In genomic region chr17:54891176-54891821, GRCh38 we compare ENCODE assay signal across 8 cellular contexts. TPM values are rescaled to one million over a fixed set of nuclear protein-coding genes. Genes with fewer than 3 reads are reported as not detected.
DNase-seq lines count a peak whose midpoint lies in the region; ATAC-seq, FAIRE-seq and TF ChIP-seq lines count a peak whose summit lies in the region.

No MANE protein-coding gene starts in this region.

- intact Hi-C loops in K562 (cut with micrococcal nuclease) (loop anchor here (5.0 kb wide), 1 partner anchor 134 kb away; no protein-coding TSS in a partner anchor), ascending aorta (cut with DNase I) (no loop called here)

- H3K36me3 ChIP-seq in K562 (ENCODE audit: control insufficient read depth, insufficient read depth, low read length) = no peaks in the 10 kb centered on the region
- H3K36me3 ChIP-seq in ascending aorta = no peaks in the 10 kb centered on the region

- H3K4me1 ChIP-seq in K562 (replicated peaks in 1 of 2; ENCODE audit: control insufficient read depth in 2 of 2, insufficient read depth in 2 of 2, low read length in 2 of 2) = no peaks in the 10 kb centered on the region; a peak in 3 of 5 replicates
- H3K4me1 ChIP-seq in ascending aorta = no peaks in the 10 kb centered on the region

- H3K27ac ChIP-seq in K562 (ENCODE audit: extremely low read depth, low read depth, low read length) (no peak overlapping the region), ascending aorta (no peak overlapping the region)

- H3K9ac ChIP-seq in K562 (ENCODE audit: insufficient read depth in 1 of 2, low read depth in 2 of 2, low read length in 2 of 2) = no peak overlapping the region

- no peaks in the 10 kb centered on the region for H3K9me1 ChIP-seq in K562 (ENCODE audit: control insufficient read depth, insufficient read depth, low read length)

- in situ Hi-C loops in K562 (cut with MboI) = no loop called here

- TF ChIP-seq RAD21 in K562 (CRISPR knock-in tag; conservative IDR thresholded peaks at IDR 0.05 in 1 of 2, IDR thresholded peaks at IDR 0.05 in 1 of 2) = peak; percentile 91 to 92

- no peaks in the 10 kb centered on the region for H3K79me2 ChIP-seq in K562 (ENCODE audit: control insufficient read depth, insufficient read depth, low read length)

- BruUV-seq in K562 (replicated peaks; lab: Mats Ljungman, UMichigan) = no TSS peak

- no peak overlapping the region for H3K4me3 ChIP-seq in K562
- H3K4me3 ChIP-seq in ascending aorta = no peak overlapping the region

- H3K27me3 ChIP-seq in K562 (ENCODE audit: control insufficient read depth in 2 of 2, insufficient read depth in 2 of 2, low read length in 2 of 2) (no peaks in the 10 kb centered on the region), ascending aorta (no peaks in the 10 kb centered on the region)

- no peak overlapping the region for H3K4me2 ChIP-seq in K562 (ENCODE audit: insufficient read depth, low read length)

- FAIRE-seq in K562 (lab: Jason Lieb, UNC) = peak; percentile 69

- H3K9me3 ChIP-seq in K562 (replicated peaks; ENCODE audit: control insufficient read depth, insufficient read depth, low read depth, low read length) (no peaks in the 10 kb centered on the region), ascending aorta (no peaks in the 10 kb centered on the region)

- TF ChIP-seq POLR2A in K562 (conservative IDR thresholded peaks at IDR 0.05) = no peak

- CTCF ChIA-PET in HEK293T (lab: Yijun Ruan, JAX) (no interaction called here), K562 (lab: Yijun Ruan, JAX; ENCODE audit: low intra/inter-chr PET ratio) (interaction anchor here (0.6 to 0.7 kb wide), 3 partner anchors 181 to 1859 kb away, joined by 3 to 4 read pairs (median 3); no protein-coding TSS in a partner anchor)

- H2AFZ ChIP-seq in K562 (ENCODE audit: low read depth, low read length) = no peak overlapping the region

- TF ChIP-seq EP300 in K562 (IDR thresholded peaks at IDR 0.05; ENCODE audit: low read length) = no peak

- 0% methylated on average over 1 of the region's 1 CpG for WGBS in K562 (ENCODE audit: insufficient coverage, low coverage, missing lambda C conversion rate)

- no peaks in the 10 kb centered on the region for H4K20me1 ChIP-seq in K562 (replicated peaks; ENCODE audit: control insufficient read depth, insufficient read depth, low read length)

- peak; percentile 21 for DNase-seq in COR-L47 (lab: John Stamatoyannopoulos, UW)
- peak; percentile 47 for DNase-seq in HEK293T (ENCODE audit: extremely low spot score)
- DNase-seq in NCI-H446 (lab: John Stamatoyannopoulos, UW) = peak; percentile 38 to 66
- peak; percentile 72 to 77 (median 74) for DNase-seq in K562 (ENCODE audit: extremely low read depth in 1 of 4, low spot score in 3 of 4)
- peak; percentile 73 for DNase-seq in kidney glomerular epithelial cell (lab: John Stamatoyannopoulos, UW)
- DNase-seq in ascending aorta (ENCODE audit: low spot score in 2 of 2) = no peak

- POLR2A ChIA-PET in HEK293T (lab: Yijun Ruan, JAX) (interaction anchor here (0.7 kb wide), 1 partner anchor 10 kb away, joined by 3 read pairs; the partner anchor contains the start of gene TOM1L1), K562 (lab: Yijun Ruan, JAX) (no interaction called here)

- peak; percentile 96 for ATAC-seq in K562
- no peak for ATAC-seq in HG02610 (IDR thresholded peaks at IDR 0.05; ENCODE audit: unreplicated experiment)
- no peak for ATAC-seq in GM21528 (IDR thresholded peaks at IDR 0.05; ENCODE audit: low FRiP score, unreplicated experiment)

- TF ChIP-seq CTCF in K562 (IDR thresholded peaks at IDR 0.05 in 2 of 3, conservative IDR thresholded peaks at IDR 0.05 in 1 of 3; ENCODE audit: insufficient read depth in 2 of 3, low read depth in 1 of 3, low read length in 3 of 3) = peak; percentile 28 to 69 (median 53); a peak in 5 of 6 replicates
- TF ChIP-seq CTCF in ascending aorta (IDR thresholded peaks at IDR 0.05) = peak in 1 of 3 experiments; percentile 37

TF ChIP-seq in HEK293T, 16 proteins besides CTCF, POLR2A, EP300 and RAD21:
- TF ChIP-seq CTBP1 (IDR thresholded peaks at IDR 0.05; ENCODE audit: borderline replicate concordance) = no peak
- TF ChIP-seq PKNOX1 (IDR thresholded peaks at IDR 0.05) = peak; percentile 52; the same call in 1 of the 2 replicates

TF ChIP-seq in K562, 482 proteins besides CTCF, POLR2A, EP300 and RAD21 (continues in another document):
- peak; percentile 71 for TF ChIP-seq SMC3 (conservative IDR thresholded peaks at IDR 0.05; ENCODE audit: insufficient read depth, low read depth, low read length)
- TF ChIP-seq TAF9B (IDR thresholded peaks at IDR 0.05; ENCODE audit: partially characterized antibody) = no peak
- TF ChIP-seq DEAF1 (CRISPR knock-in tag; IDR thresholded peaks at IDR 0.05) = peak; percentile 78
- peak; percentile 62 for TF ChIP-seq VEZF1 (CRISPR knock-in tag; IDR thresholded peaks at IDR 0.05)
- TF ChIP-seq PKNOX1 (IDR thresholded peaks at IDR 0.05) = peak; percentile 19; the same call in 1 of the 2 replicates
- TF ChIP-seq MEIS2 (IDR thresholded peaks at IDR 0.05; ENCODE audit: partially characterized antibody) = peak; percentile 74
- peak; percentile 63 for TF ChIP-seq TFAP4 (CRISPR knock-in tag; IDR thresholded peaks at IDR 0.05; ENCODE audit: borderline replicate concordance)
- peak; percentile 58 for TF ChIP-seq DACH1 (IDR thresholded peaks at IDR 0.05; ENCODE audit: partially characterized antibody)
- no peak for TF ChIP-seq SLC30A9 (CRISPR knock-in tag; IDR thresholded peaks at IDR 0.05)
- TF ChIP-seq JUN (IDR thresholded peaks at IDR 0.05; ENCODE audit: borderline replicate concordance, low read depth, low read length) = peak; percentile 46; the same call in 1 of the 2 replicates
- TF ChIP-seq JUN (CRISPR knock-in tag; IDR thresholded peaks at IDR 0.05; ENCODE audit: borderline replicate concordance) = no peak

RNA-seq across cellular contexts. Expression of gene TOM1L1, which starts 9.4 kb away (rescaled TPM):
- total RNA-seq in K562 (2011; cell fraction: chromatin; rRNA removed; ENCODE audit: low replicate concordance) = 35.7 and 74.7 TPM in 2 replicates
- total RNA-seq in K562 (2011; cell fraction: nucleolus; rRNA removed) = 16.3 and 19.6 TPM in 2 replicates
- total RNA-seq in K562 (2011; cell fraction: nucleoplasm; rRNA removed) = 33.9 and 45.3 TPM in 2 replicates
- total RNA-seq in K562 (2014; rRNA removed) (20.4 and 21.3 TPM in 2 replicates), K562 (2014; rRNA removed; fragmentation: Illumina TruSeq; extraction: Trizol) (42.6 and 48.3 TPM in 2 replicates), K562 (2015; rRNA removed; fragmentation: Illumina TruSeq; extraction: Trizol) (29.3 and 29.5 TPM in 2 replicates), K562 (2021) (29.2 and 29.5 TPM in 2 replicates), ascending aorta (31.0 TPM)
- polyA plus RNA-seq in K562 (2011; rRNA removed) (49.7 and 74.3 TPM in 2 replicates), K562 (2014; fragmentation: Illumina TruSeq; extraction: Trizol) (40.0 and 45.1 TPM in 2 replicates), K562 (2014; fragmentation: Nextera tagmentation; extraction: Ambion mirVana) (10 to 100 TPM; 31.0 to 39.4 TPM), K562 (2014; rRNA removed) (28.0 and 38.4 TPM in 2 replicates)
- polyA plus RNA-seq in K562 (2011; cell fraction: cytosol; rRNA removed) = 23.3 and 25.9 TPM in 2 replicates
- polyA plus RNA-seq in K562 (2011; cell fraction: nucleus; rRNA removed) = 30.9 and 31.3 TPM in 2 replicates
- polyA plus RNA-seq in K562 (2012) = 25.0 and 41.0 TPM in 2 replicates
- polyA minus RNA-seq in K562 (2011; rRNA and poly(A)+ RNA removed) = 57.5 and 70.1 TPM in 2 replicates
- 19.7 and 24.5 TPM in 2 replicates for polyA minus RNA-seq in K562 (2011; cell fraction: cytosol; rRNA and poly(A)+ RNA removed)
- polyA minus RNA-seq in K562 (2011; cell fraction: nucleus; rRNA and poly(A)+ RNA removed) = 20.2 and 22.4 TPM in 2 replicates

Comparison
In these comparisons a context has a peak if more than half of its experiments do, and no peak if none do; other contexts are left out.
1. DNase-seq: peak in COR-L47 (single experiment), HEK293T (single experiment), NCI-H446 (2 of 2), K562 (4 of 4) and kidney glomerular epithelial cell (single experiment); none in ascending aorta (0 of 2).